In the genomic region with DNA sequence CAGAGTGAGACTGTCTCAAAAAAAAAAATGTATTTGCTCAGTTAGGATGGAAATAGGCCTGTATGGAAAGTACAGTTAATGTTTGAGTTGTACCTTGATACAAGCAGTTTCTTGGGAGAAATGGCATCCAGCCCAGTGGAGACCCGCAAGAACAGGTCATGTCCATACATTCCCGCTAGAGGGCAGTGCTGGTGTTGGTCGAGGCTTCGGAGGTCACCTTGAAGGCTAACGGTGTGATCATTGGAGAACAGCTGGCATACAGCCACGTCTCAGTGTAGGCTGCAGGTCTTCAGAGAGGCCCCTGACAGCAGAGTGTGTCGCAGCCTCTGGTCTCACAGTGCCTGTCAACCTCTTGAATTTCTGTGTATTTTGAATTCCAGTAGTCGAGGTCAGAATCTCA, we compare ENCODE assay signal across 1 cellular context.
TF ChIP-seq lines count a peak whose summit lies in the region.

No MANE protein-coding gene starts in this region.

TF ChIP-seq in WTC11, 78 proteins besides CTCF, POLR2A, EP300 and RAD21 (continued from another document):
- TF ChIP-seq, protein P1, sequence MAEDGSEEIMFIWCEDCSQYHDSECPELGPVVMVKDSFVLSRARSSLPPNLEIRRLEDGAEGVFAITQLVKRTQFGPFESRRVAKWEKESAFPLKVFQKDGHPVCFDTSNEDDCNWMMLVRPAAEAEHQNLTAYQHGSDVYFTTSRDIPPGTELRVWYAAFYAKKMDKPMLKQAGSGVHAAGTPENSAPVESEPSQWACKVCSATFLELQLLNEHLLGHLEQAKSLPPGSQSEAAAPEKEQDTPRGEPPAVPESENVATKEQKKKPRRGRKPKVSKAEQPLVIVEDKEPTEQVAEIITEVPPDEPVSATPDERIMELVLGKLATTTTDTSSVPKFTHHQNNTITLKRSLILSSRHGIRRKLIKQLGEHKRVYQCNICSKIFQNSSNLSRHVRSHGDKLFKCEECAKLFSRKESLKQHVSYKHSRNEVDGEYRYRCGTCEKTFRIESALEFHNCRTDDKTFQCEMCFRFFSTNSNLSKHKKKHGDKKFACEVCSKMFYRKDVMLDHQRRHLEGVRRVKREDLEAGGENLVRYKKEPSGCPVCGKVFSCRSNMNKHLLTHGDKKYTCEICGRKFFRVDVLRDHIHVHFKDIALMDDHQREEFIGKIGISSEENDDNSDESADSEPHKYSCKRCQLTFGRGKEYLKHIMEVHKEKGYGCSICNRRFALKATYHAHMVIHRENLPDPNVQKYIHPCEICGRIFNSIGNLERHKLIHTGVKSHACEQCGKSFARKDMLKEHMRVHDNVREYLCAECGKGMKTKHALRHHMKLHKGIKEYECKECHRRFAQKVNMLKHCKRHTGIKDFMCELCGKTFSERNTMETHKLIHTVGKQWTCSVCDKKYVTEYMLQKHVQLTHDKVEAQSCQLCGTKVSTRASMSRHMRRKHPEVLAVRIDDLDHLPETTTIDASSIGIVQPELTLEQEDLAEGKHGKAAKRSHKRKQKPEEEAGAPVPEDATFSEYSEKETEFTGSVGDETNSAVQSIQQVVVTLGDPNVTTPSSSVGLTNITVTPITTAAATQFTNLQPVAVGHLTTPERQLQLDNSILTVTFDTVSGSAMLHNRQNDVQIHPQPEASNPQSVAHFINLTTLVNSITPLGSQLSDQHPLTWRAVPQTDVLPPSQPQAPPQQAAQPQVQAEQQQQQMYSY (CRISPR knock-in tag; IDR thresholded peaks at IDR 0.05) = no peak
- TF ChIP-seq, protein P2, sequence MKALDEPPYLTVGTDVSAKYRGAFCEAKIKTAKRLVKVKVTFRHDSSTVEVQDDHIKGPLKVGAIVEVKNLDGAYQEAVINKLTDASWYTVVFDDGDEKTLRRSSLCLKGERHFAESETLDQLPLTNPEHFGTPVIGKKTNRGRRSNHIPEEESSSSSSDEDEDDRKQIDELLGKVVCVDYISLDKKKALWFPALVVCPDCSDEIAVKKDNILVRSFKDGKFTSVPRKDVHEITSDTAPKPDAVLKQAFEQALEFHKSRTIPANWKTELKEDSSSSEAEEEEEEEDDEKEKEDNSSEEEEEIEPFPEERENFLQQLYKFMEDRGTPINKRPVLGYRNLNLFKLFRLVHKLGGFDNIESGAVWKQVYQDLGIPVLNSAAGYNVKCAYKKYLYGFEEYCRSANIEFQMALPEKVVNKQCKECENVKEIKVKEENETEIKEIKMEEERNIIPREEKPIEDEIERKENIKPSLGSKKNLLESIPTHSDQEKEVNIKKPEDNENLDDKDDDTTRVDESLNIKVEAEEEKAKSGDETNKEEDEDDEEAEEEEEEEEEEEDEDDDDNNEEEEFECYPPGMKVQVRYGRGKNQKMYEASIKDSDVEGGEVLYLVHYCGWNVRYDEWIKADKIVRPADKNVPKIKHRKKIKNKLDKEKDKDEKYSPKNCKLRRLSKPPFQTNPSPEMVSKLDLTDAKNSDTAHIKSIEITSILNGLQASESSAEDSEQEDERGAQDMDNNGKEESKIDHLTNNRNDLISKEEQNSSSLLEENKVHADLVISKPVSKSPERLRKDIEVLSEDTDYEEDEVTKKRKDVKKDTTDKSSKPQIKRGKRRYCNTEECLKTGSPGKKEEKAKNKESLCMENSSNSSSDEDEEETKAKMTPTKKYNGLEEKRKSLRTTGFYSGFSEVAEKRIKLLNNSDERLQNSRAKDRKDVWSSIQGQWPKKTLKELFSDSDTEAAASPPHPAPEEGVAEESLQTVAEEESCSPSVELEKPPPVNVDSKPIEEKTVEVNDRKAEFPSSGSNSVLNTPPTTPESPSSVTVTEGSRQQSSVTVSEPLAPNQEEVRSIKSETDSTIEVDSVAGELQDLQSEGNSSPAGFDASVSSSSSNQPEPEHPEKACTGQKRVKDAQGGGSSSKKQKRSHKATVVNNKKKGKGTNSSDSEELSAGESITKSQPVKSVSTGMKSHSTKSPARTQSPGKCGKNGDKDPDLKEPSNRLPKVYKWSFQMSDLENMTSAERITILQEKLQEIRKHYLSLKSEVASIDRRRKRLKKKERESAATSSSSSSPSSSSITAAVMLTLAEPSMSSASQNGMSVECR (CRISPR knock-in tag; IDR thresholded peaks at IDR 0.05; ENCODE audit: borderline replicate concordance) = no peak
- TF ChIP-seq CREM (CRISPR knock-in tag; IDR thresholded peaks at IDR 0.05) (no peak), NR1H2 (CRISPR knock-in tag; IDR thresholded peaks at IDR 0.05) (no peak), JUN (CRISPR knock-in tag; IDR thresholded peaks at IDR 0.05) (no peak), NFATC4 (CRISPR knock-in tag; IDR thresholded peaks at IDR 0.05) (no peak), ATF1 (CRISPR knock-in tag; IDR thresholded peaks at IDR 0.05) (no peak), MAX (CRISPR knock-in tag; IDR thresholded peaks at IDR 0.05) (peak; percentile 33; the same call in 1 of the 2 replicates), ZNF281 (CRISPR knock-in tag; IDR thresholded peaks at IDR 0.05) (no peak), CBFB (CRISPR knock-in tag; IDR thresholded peaks at IDR 0.05; ENCODE audit: low read depth) (no peak), ZBTB43 (CRISPR knock-in tag; IDR thresholded peaks at IDR 0.05) (no peak)
TF ChIP-seq in WTC11: peak in this region for 5.
